17 cellular contexts compared by ENCODE assay signal in the genomic region with DNA sequence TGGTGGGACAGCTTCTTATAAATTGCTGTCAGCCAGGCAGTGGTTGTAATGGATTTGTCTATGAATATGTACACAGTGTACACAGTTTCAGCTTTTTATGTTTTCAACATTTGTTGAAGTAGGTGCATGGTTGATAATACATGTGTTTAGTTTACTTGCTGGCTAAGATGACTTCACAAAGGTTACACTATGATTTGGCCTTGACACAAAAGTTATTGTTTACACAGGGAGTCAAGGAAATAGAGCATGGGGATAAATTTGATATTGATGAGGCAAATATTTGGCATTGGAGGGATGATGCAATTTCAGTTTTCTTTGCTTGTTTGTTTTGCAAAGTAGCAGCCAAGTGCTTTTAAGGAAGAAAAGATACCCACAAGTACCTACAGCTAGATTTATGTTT. TPM values are rescaled to one million over a fixed set of nuclear protein-coding genes. Genes with fewer than 3 reads are reported as not detected.
DNase-seq lines count a peak whose midpoint lies in the region; ATAC-seq, FAIRE-seq and TF ChIP-seq lines count a peak whose summit lies in the region.
"Had no signal": no experiment of that assay in that cellular context is flagged by ENCODE, and none has a peak within 500 bp of the region (broad histone marks: within the 10 kb centered on the region; RNA-seq: fewer than 3 reads in every experiment).

No MANE protein-coding gene starts in this region.

- no peak overlapping the region for H3K4me3 ChIP-seq in pancreas
- H3K4me3 ChIP-seq: GM23248 had no signal

- no peak for TF ChIP-seq CTCF in pancreas (IDR thresholded peaks at IDR 0.05)

- H3K4me1 ChIP-seq in pancreas, result peaks cover 5 to 21% (median 13%) of the 10 kb centered on the region in 3 donors

- ATAC-seq in pancreas (peak; percentile 89 to 96 (median 91)), HG03039 (IDR thresholded peaks at IDR 0.05; ENCODE audit: unreplicated experiment) (no peak), GM18519 (IDR thresholded peaks at IDR 0.05; ENCODE audit: low FRiP score, unreplicated experiment) (no peak)
- ATAC-seq: CD8-positive, alpha-beta T cell; HCT116 had no signal

- H3K36me3 ChIP-seq in pancreas, result no peaks in the 10 kb centered on the region
- H3K36me3 ChIP-seq: BE2C had no signal

- intact Hi-C loops in pancreas (cut with DNase I), result no loop called here

- no peak for TF ChIP-seq POLR2A in GM12892 (IDR thresholded peaks at IDR 0.05; ENCODE audit: low read depth, low read length)

- no peaks in the 10 kb centered on the region for H3K9me3 ChIP-seq in pancreas
- H3K9me3 ChIP-seq: BE2C had no signal

- no peaks in the 10 kb centered on the region for H3K27me3 ChIP-seq in pancreas
- H3K27me3 ChIP-seq: BE2C had no signal

- DNase-seq in GM12892 (ENCODE audit: insufficient read length) (no peak), NCI-H2029 treated with DMSO at 0.1 percent for 48 hours (lab: John Stamatoyannopoulos, UW) (peak; percentile 33), pancreas (no peak), GDM1 (lab: John Stamatoyannopoulos, UW) (no peak)
- DNase-seq: BE2C; CD8-positive, alpha-beta T cell; COR-L47; DND-41; GF-D8; GM23248 had no signal

- FAIRE-seq in GM12892 (lab: Jason Lieb, UNC), result peak; percentile 44
- peak; percentile 89 for FAIRE-seq in islet of Langerhans (lab: Jason Lieb, UNC)
- FAIRE-seq in pancreas (lab: Jason Lieb, UNC), result no peak
- FAIRE-seq: A204.1, H54 had no signal

- peak overlapping the region in 3 of 4 donors; percentile 25 to 42 (median 31) for H3K27ac ChIP-seq in pancreas
- H3K27ac ChIP-seq: GM23248 had no signal

RNA-seq across cellular contexts. Expression of gene PDE8B, which starts 23.5 kb away (rescaled TPM):
- 0.36 TPM for polyA plus RNA-seq in GM12892 (2012; ENCODE audit: missing spikeins)
- 1 to 10 TPM; 5.0 to 7.7 (median 6.9) TPM for total RNA-seq in pancreas
- 10 to 100 TPM in 1 of 2 donors, 1 to 10 TPM in 1; 2.9 to 11.9 TPM for polyA plus RNA-seq in pancreas
- total RNA-seq: CD8-positive, alpha-beta T cell; GM23248; HT-29 had no signal

Comparison
In these comparisons a context has a peak if more than half of its experiments do, and no peak if none do; other contexts are left out.
1. ATAC-seq: peak in pancreas (4 of 4); none in HG03039 (single experiment) and GM18519 (single experiment).